ENCODE assay signal across 17 cellular contexts in genomic region chr20:60086936-60087562, GRCh38.
DNase-seq lines count a peak whose midpoint lies in the region; ATAC-seq and TF ChIP-seq lines count a peak whose summit lies in the region.
"Had no signal": no experiment of that assay in that cellular context is flagged by ENCODE, and none has a peak within 500 bp of the region (broad histone marks: within the 10 kb centered on the region; RNA-seq: fewer than 3 reads in every experiment).

No MANE protein-coding gene starts in this region.

- H3K9me3 ChIP-seq in subcutaneous abdominal adipose tissue (ENCODE audit: control insufficient read depth in 5 of 5, low read length in 5 of 5) = peaks cover 0 to 3% (median 0%) of the 10 kb centered on the region in 5 donors
- H3K9me3 ChIP-seq: tibial nerve had no signal

- H3K27ac Mint-ChIP-seq in activated naive CD4-positive, alpha-beta T cell treated with anti-CD3 and anti-CD28 coated beads for 36 hours = no peak overlapping the region
- no peak overlapping the region for H3K27ac Mint-ChIP-seq in activated naive CD4-positive, alpha-beta T cell treated with anti-CD3 and anti-CD28 coated beads, Interleukin-2, amount 50 U/mL, for 72 hours

- H3K4me3 Mint-ChIP-seq in activated naive CD4-positive, alpha-beta T cell treated with anti-CD3 and anti-CD28 coated beads for 36 hours = peak overlapping the region; percentile 25

- TF ChIP-seq CTCF in RWPE1 (conservative IDR thresholded peaks at IDR 0.05; ENCODE audit: low read depth) = no peak
- no peak for TF ChIP-seq CTCF in foreskin keratinocyte (conservative IDR thresholded peaks at IDR 0.05)

- no peak for DNase-seq in activated naive CD4-positive, alpha-beta T cell treated with anti-CD3 and anti-CD28 coated beads for 36 hours
- DNase-seq in activated naive CD4-positive, alpha-beta T cell treated with anti-CD3 and anti-CD28 coated beads, Interleukin-2, amount 50 U/mL, for 72 hours (ENCODE audit: low spot score in 2 of 2) = no peak
- DNase-seq in RWPE1 (ENCODE audit: low spot score) = peak; percentile 79
- DNase-seq in foreskin keratinocyte = peak; percentile 16 to 18
- no peak for DNase-seq in NCI-H345 treated with DMSO at 0.1 percent for 48 hours (lab: John Stamatoyannopoulos, UW; ENCODE audit: unreplicated experiment)
- DNase-seq in midbrain (lab: John Stamatoyannopoulos, UW) = no peak
- DNase-seq: activated CD8-positive, alpha-beta memory T cell treated with anti-CD3 and anti-CD28 coated beads, Interleukin-2, amount 50 U/mL, for 48 hours; aorta; DMS53; KG1; kidney glomerular epithelial cell; NCI-H2029; SHP77 treated with DMSO at 0.1 percent for 48 hours had no signal

- H3K4me3 ChIP-seq in subcutaneous abdominal adipose tissue (ENCODE audit: low read depth in 1 of 5, low read length in 5 of 5) = peak overlapping the region in 3 of 5 donors; percentile 34 to 55 (median 43)
- H3K4me3 ChIP-seq: smooth muscle cell had no signal

- H3K27ac ChIP-seq in RWPE1 = no peak overlapping the region
- no peak overlapping the region for H3K27ac ChIP-seq in foreskin keratinocyte
- no peak overlapping the region for H3K27ac ChIP-seq in subcutaneous abdominal adipose tissue (ENCODE audit: low read depth, low read length)
- H3K27ac ChIP-seq: tibial nerve had no signal

- intact Hi-C loops in activated naive CD4-positive, alpha-beta T cell treated with anti-CD3 and anti-CD28 coated beads for 36 hours (cut with micrococcal nuclease) = no loop called here

- no peak for ATAC-seq in activated naive CD4-positive, alpha-beta T cell treated with anti-CD3 and anti-CD28 coated beads, Interleukin-2, amount 50 U/mL, for 72 hours
- ATAC-seq in foreskin keratinocyte = peak; percentile 57
- ATAC-seq in HG03469 (IDR thresholded peaks at IDR 0.05; ENCODE audit: unreplicated experiment) = no peak

- H3K36me3 ChIP-seq in subcutaneous abdominal adipose tissue (ENCODE audit: control insufficient read depth in 5 of 5, insufficient read depth in 5 of 5, low read length in 5 of 5) = no peaks in the 10 kb centered on the region
- H3K36me3 ChIP-seq: tibial nerve had no signal

- peaks cover 33% of the 10 kb centered on the region for H3K27me3 Mint-ChIP-seq in activated naive CD4-positive, alpha-beta T cell treated with anti-CD3 and anti-CD28 coated beads for 36 hours (ENCODE audit: low read depth)

- H3K4me1 ChIP-seq in foreskin keratinocyte (peaks cover 4% of the 10 kb centered on the region), subcutaneous abdominal adipose tissue (ENCODE audit: control insufficient read depth in 5 of 5, insufficient read depth in 5 of 5, low read length in 5 of 5) (peaks cover 0 to 13% (median 2%) of the 10 kb centered on the region in 5 donors)
- H3K4me1 ChIP-seq: tibial nerve had no signal

- H3K9ac ChIP-seq in subcutaneous abdominal adipose tissue (ENCODE audit: low read length in 5 of 5) = peak overlapping the region in 1 of 5 donors; percentile 29

- CTCF ChIA-PET in activated naive CD4-positive, alpha-beta T cell treated with anti-CD3 and anti-CD28 coated beads for 36 hours (lab: Charles Lee) = interaction anchor here (0.7 kb wide), 1 partner anchor 49 kb away, joined by 4 read pairs; no protein-coding TSS in a partner anchor
- CTCF ChIA-PET in RWPE1 (lab: Yijun Ruan, JAX) = interaction anchor here (0.9 kb wide), 1 partner anchor 30 kb away, joined by 3 read pairs; no protein-coding TSS in a partner anchor

- no peaks in the 10 kb centered on the region for H3K9me3 Mint-ChIP-seq in activated naive CD4-positive, alpha-beta T cell treated with anti-CD3 and anti-CD28 coated beads for 36 hours
- no peaks in the 10 kb centered on the region for H3K9me3 Mint-ChIP-seq in activated naive CD4-positive, alpha-beta T cell treated with anti-CD3 and anti-CD28 coated beads, Interleukin-2, amount 50 U/mL, for 72 hours

- H3K27me3 ChIP-seq in foreskin keratinocyte (peaks cover 44% of the 10 kb centered on the region), subcutaneous abdominal adipose tissue (ENCODE audit: control insufficient read depth in 5 of 5, insufficient read depth in 4 of 5, low read length in 5 of 5) (peaks cover 0 to 15% (median 9%) of the 10 kb centered on the region in 5 donors)

- H3K4me1 Mint-ChIP-seq in activated naive CD4-positive, alpha-beta T cell treated with anti-CD3 and anti-CD28 coated beads for 36 hours (ENCODE audit: low read depth) = peaks cover 7% of the 10 kb centered on the region

- POLR2A ChIA-PET in RWPE1 (lab: Yijun Ruan, JAX; ENCODE audit: low non-redundant PET) = no interaction called here

- no peaks in the 10 kb centered on the region for H3K36me3 Mint-ChIP-seq in activated naive CD4-positive, alpha-beta T cell treated with anti-CD3 and anti-CD28 coated beads for 36 hours (ENCODE audit: low read depth)
- no peaks in the 10 kb centered on the region for H3K36me3 Mint-ChIP-seq in activated naive CD4-positive, alpha-beta T cell treated with anti-CD3 and anti-CD28 coated beads, Interleukin-2, amount 50 U/mL, for 72 hours

Comparison
In these comparisons a context has a peak if more than half of its experiments do, and no peak if none do; other contexts are left out.
1. DNase-seq: peak in RWPE1 (single experiment) and foreskin keratinocyte (2 of 2); none in activated naive CD4-positive, alpha-beta T cell treated with anti-CD3 and anti-CD28 coated beads for 36 hours (single experiment), activated naive CD4-positive, alpha-beta T cell treated with anti-CD3 and anti-CD28 coated beads, Interleukin-2, amount 50 U/mL, for 72 hours (0 of 2), NCI-H345 treated with DMSO at 0.1 percent for 48 hours (single experiment) and midbrain (single experiment).